15 cellular contexts compared by ENCODE assay signal in the genomic region with DNA sequence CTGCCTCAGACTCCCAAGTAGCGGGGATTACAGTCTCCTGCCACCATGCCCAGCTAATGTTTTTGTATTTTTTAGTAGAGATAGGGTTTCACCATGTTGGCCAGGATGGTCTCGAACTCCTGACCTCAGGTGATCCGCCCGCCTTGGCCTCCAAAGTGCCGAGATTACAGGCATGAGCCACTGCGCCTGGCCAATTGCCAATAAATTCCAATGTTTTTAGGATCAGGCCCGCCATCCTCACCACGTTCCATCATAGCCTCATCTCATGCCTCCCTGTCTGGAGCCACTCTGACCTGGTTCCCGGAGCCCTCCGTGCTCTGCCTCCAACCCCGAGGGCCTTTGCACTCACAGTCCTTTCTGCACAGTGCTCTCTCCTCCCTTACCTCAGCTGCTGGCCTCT.
DNase-seq lines count a peak whose midpoint lies in the region; FAIRE-seq and TF ChIP-seq lines count a peak whose summit lies in the region.
"Had no signal": no experiment of that assay in that cellular context is flagged by ENCODE, and none has a peak within 500 bp of the region (broad histone marks: within the 10 kb centered on the region; RNA-seq: fewer than 3 reads in every experiment).

No MANE protein-coding gene starts in this region.

- POLR2A ChIA-PET in H1 (lab: Charles Lee; ENCODE audit: partially characterized antibody) = no interaction called here

- no peak overlapping the region for H2BK5ac ChIP-seq in H1 (ENCODE audit: low read depth, low read length)

- peak overlapping the region; percentile 61; the same call in 1 of the 2 replicates for H2BK15ac ChIP-seq in H1 (ENCODE audit: low read length)

- no peak overlapping the region for H3K14ac ChIP-seq in H1 (ENCODE audit: insufficient read length)

- H4K91ac ChIP-seq in H1 (replicated peaks; ENCODE audit: insufficient read length, low read length) = peak overlapping the region; percentile 6

- H2BK120ac ChIP-seq in H1 (replicated peaks; ENCODE audit: low read depth, low read length) = no peak overlapping the region

- peak overlapping the region; percentile 34; the same call in 1 of the 2 replicates for H2AK5ac ChIP-seq in H1 (ENCODE audit: low read depth, low read length)

- peaks cover 20% of the 10 kb centered on the region for H3K4me1 ChIP-seq in astrocyte (ENCODE audit: insufficient read depth, low read length)
- H3K4me1 ChIP-seq in H1 (replicated peaks in 1 of 4; ENCODE audit: control insufficient read depth in 3 of 4, insufficient read depth in 4 of 4, low read length in 3 of 4) = peaks cover 4 to 19% (median 14%) of the 10 kb centered on the region in 4 experiments
- peaks cover 33% of the 10 kb centered on the region for H3K4me1 ChIP-seq in neural progenitor cell
- H3K4me1 ChIP-seq: Caco-2 had no signal

- no peaks in the 10 kb centered on the region for H3K79me2 ChIP-seq in astrocyte (ENCODE audit: insufficient read depth, low read length)
- no peaks in the 10 kb centered on the region for H3K79me2 ChIP-seq in H1 (ENCODE audit: control insufficient read depth in 1 of 2, insufficient read depth in 2 of 2, low read length in 2 of 2)
- H3K79me2 ChIP-seq in neural progenitor cell (ENCODE audit: low read depth) = no peaks in the 10 kb centered on the region

- peak overlapping the region; percentile 68; the same call in 1 of the 2 replicates for H2BK12ac ChIP-seq in H1 (ENCODE audit: low read depth, low read length)

- H3K27ac ChIP-seq in astrocyte (ENCODE audit: low read depth, low read length) (no peak overlapping the region), H1 (ENCODE audit: low read depth, low read length) (no peak overlapping the region), neural progenitor cell (no peak overlapping the region)
- H3K27ac ChIP-seq: C4-2B had no signal

- H3K27ac Mint-ChIP-seq in astrocyte (ENCODE audit: unreplicated experiment) (no peak overlapping the region), neural progenitor cell (peak overlapping the region; percentile 54)
- H3K27ac Mint-ChIP-seq: CD4-positive, CD25-positive, alpha-beta regulatory T cell; CD8-positive, alpha-beta T cell had no signal

- TF ChIP-seq CTCF in astrocyte (IDR thresholded peaks at IDR 0.05; ENCODE audit: insufficient read depth, low read depth, low read length) (no peak), H1 (IDR thresholded peaks at IDR 0.05; ENCODE audit: control extremely low read depth in 1 of 3, insufficient read depth in 1 of 3, low read depth in 1 of 3, low read length in 3 of 3) (no peak), neural progenitor cell (IDR thresholded peaks at IDR 0.05) (no peak)

- H3K27me3 ChIP-seq in astrocyte (ENCODE audit: insufficient read depth, low read length) (peaks cover 17% of the 10 kb centered on the region), H1 (replicated peaks in 1 of 4; ENCODE audit: control insufficient read depth in 3 of 4, extremely low read depth in 1 of 4, insufficient read depth in 3 of 4, low read length in 3 of 4) (no peaks in the 10 kb centered on the region), neural progenitor cell (no peaks in the 10 kb centered on the region)

- no peak overlapping the region for H3K18ac ChIP-seq in H1 (ENCODE audit: extremely low read depth, low read length)

- H3K23ac ChIP-seq in H1 (ENCODE audit: insufficient read length) = no peak overlapping the region

- H3K36me3 ChIP-seq in astrocyte (ENCODE audit: insufficient read depth, low read length) (no peaks in the 10 kb centered on the region), H1 (ENCODE audit: control insufficient read depth in 2 of 4, insufficient read depth in 4 of 4, low read length in 3 of 4) (no peaks in the 10 kb centered on the region), neural progenitor cell (no peaks in the 10 kb centered on the region)

- H4K20me1 ChIP-seq in astrocyte (ENCODE audit: insufficient read depth, low read length) (no peaks in the 10 kb centered on the region), H1 (replicated peaks in 1 of 2; ENCODE audit: control insufficient read depth in 1 of 2, insufficient read depth in 2 of 2, low read length in 2 of 2) (no peaks in the 10 kb centered on the region), neural progenitor cell (ENCODE audit: low read depth) (peaks cover 10% of the 10 kb centered on the region)

- no peak overlapping the region for H2BK20ac ChIP-seq in H1 (ENCODE audit: low read length)

- peak; percentile 40 for DNase-seq in NCI-H82 (lab: John Stamatoyannopoulos, UW)
- no peak for DNase-seq in NCI-H82 treated with DMSO at 0.1 percent for 48 hours (lab: John Stamatoyannopoulos, UW; ENCODE audit: unreplicated experiment)
- DNase-seq in astrocyte (ENCODE audit: low read depth) = no peak
- DNase-seq in H1 (ENCODE audit: low read depth in 1 of 2, low spot score in 2 of 2) = no peak
- no peak for DNase-seq in neural progenitor cell (ENCODE audit: low spot score)
- no peak for DNase-seq in C1 segment of cervical spinal cord (lab: John Stamatoyannopoulos, UW)
- DNase-seq in SKM-1 treated with dmso at 0.1 percent for 144 hours (lab: John Stamatoyannopoulos, UW; ENCODE audit: unreplicated experiment) = no peak
- DNase-seq: CD4-positive, CD25-positive, alpha-beta regulatory T cell; CD8-positive, alpha-beta T cell; DND-41; GOT3 had no signal

- no peak overlapping the region for H4K8ac ChIP-seq in H1 (ENCODE audit: extremely low read depth, insufficient read depth, low read length)

- no peak overlapping the region for H3K56ac ChIP-seq in H1 (replicated peaks; ENCODE audit: insufficient read length, low read depth, low read length)

- no peak overlapping the region for H4K5ac ChIP-seq in H1 (ENCODE audit: insufficient read length, low read depth, low read length)

- H3K23me2 ChIP-seq in H1 (ENCODE audit: low read depth, low read length) = no peaks in the 10 kb centered on the region; the same call in 1 of the 2 replicates

- peak overlapping the region; percentile 64 for H3K4me3 Mint-ChIP-seq in astrocyte (ENCODE audit: unreplicated experiment)
- peak overlapping the region; percentile 38 for H3K4me3 Mint-ChIP-seq in neural progenitor cell
- H3K4me3 Mint-ChIP-seq: CD4-positive, CD25-positive, alpha-beta regulatory T cell; CD8-positive, alpha-beta T cell had no signal

- H3K36me3 Mint-ChIP-seq in astrocyte (ENCODE audit: low read depth, unreplicated experiment) (no peaks in the 10 kb centered on the region), neural progenitor cell (no peaks in the 10 kb centered on the region)
- H3K36me3 Mint-ChIP-seq: CD4-positive, CD25-positive, alpha-beta regulatory T cell; CD8-positive, alpha-beta T cell had no signal

- CTCF ChIA-PET in H1 (lab: Charles Lee; ENCODE audit: partially characterized antibody) = interaction anchor here (1.0 to 3.1 kb wide), 8 partner anchors 9 to 359 kb away, joined by 3 to 17 read pairs (median 4); no protein-coding TSS in a partner anchor

- H3K4me1 Mint-ChIP-seq in astrocyte (ENCODE audit: low read depth, unreplicated experiment) (peaks cover 7% of the 10 kb centered on the region), neural progenitor cell (peaks cover 60% of the 10 kb centered on the region)
- H3K4me1 Mint-ChIP-seq: CD4-positive, CD25-positive, alpha-beta regulatory T cell had no signal

- H3K9ac ChIP-seq in astrocyte (ENCODE audit: low read length) = no peak overlapping the region
- H3K9ac ChIP-seq in H1 (replicated peaks in 1 of 4; ENCODE audit: extremely low read depth in 1 of 4, low read depth in 3 of 4, low read length in 3 of 4) = no peak overlapping the region
- no peak overlapping the region for H3K9ac ChIP-seq in neural progenitor cell

- WGBS in H1 (ENCODE audit: extremely low coverage in 1 of 2, insufficient coverage in 1 of 2, insufficient read length in 1 of 2, insufficient replicate concordance in 2 of 2, low coverage in 1 of 2, low lambda C conversion rate in 2 of 2, missing lambda C conversion rate in 1 of 2), 2 experiments = 89% methylated on average over 11 of the region's 11 CpGs; no CpG with 5 or more reads in 1 of the 2 experiments

- H3K27me3 Mint-ChIP-seq in astrocyte (ENCODE audit: low read depth, unreplicated experiment) (peaks cover 29% of the 10 kb centered on the region), neural progenitor cell (ENCODE audit: insufficient read depth, low read depth) (peaks cover 28% of the 10 kb centered on the region)

- peaks cover 15% of the 10 kb centered on the region for H3F3A ChIP-seq in neural progenitor cell (ENCODE audit: low read depth)

- H3K9me3 ChIP-seq in astrocyte (ENCODE audit: insufficient read depth, low read depth, low read length) (no peaks in the 10 kb centered on the region), H1 (ENCODE audit: insufficient read depth in 2 of 2, low read depth in 1 of 2, low read length in 1 of 2) (no peaks in the 10 kb centered on the region), neural progenitor cell (ENCODE audit: low read depth) (no peaks in the 10 kb centered on the region)
- H3K9me3 ChIP-seq: Caco-2 had no signal

- no peak for TF ChIP-seq RAD21 in H1 (IDR thresholded peaks at IDR 0.05 in 1 of 2, conservative IDR thresholded peaks at IDR 0.05 in 1 of 2; ENCODE audit: low read depth in 2 of 2, low read length in 2 of 2)

- no peak for TF ChIP-seq POLR2A in H1 (IDR thresholded peaks at IDR 0.05; ENCODE audit: control extremely low read depth in 1 of 2, low read depth in 2 of 2, low read length in 2 of 2)

- H3K79me1 ChIP-seq in H1 (ENCODE audit: low read depth, low read length) = no peaks in the 10 kb centered on the region

- H3K4ac ChIP-seq in H1 (replicated peaks; ENCODE audit: insufficient read length, low read depth, low read length) = no peak overlapping the region

- no peak for FAIRE-seq in astrocyte (lab: Jason Lieb, UNC)
- no peak for FAIRE-seq in H1 (lab: Jason Lieb, UNC)
- FAIRE-seq: G401.6, GM12892 had no signal

- H3K4me2 ChIP-seq in astrocyte (ENCODE audit: low read length) = no peak overlapping the region
- no peak overlapping the region for H3K4me2 ChIP-seq in H1 (ENCODE audit: insufficient read depth in 1 of 2, low read depth in 2 of 2, low read length in 2 of 2)
- no peak overlapping the region for H3K4me2 ChIP-seq in neural progenitor cell

- H3K4me3 ChIP-seq in astrocyte (ENCODE audit: insufficient read depth, low read depth, low read length) (no peak overlapping the region), H1 (ENCODE audit: extremely low read depth in 1 of 4, insufficient read depth in 2 of 4, low read depth in 3 of 4, low read length in 4 of 4) (no peak overlapping the region), neural progenitor cell (no peak overlapping the region)

- H3K9me3 Mint-ChIP-seq in astrocyte (ENCODE audit: unreplicated experiment) (no peaks in the 10 kb centered on the region), neural progenitor cell (no peaks in the 10 kb centered on the region)
- H3K9me3 Mint-ChIP-seq: CD4-positive, CD25-positive, alpha-beta regulatory T cell; CD8-positive, alpha-beta T cell had no signal

- TF ChIP-seq EP300 in H1 (IDR thresholded peaks at IDR 0.05; ENCODE audit: borderline replicate concordance in 1 of 2, low read depth in 2 of 2, low read length in 2 of 2) = no peak

- H2AFZ ChIP-seq in astrocyte (ENCODE audit: low read depth, low read length) = no peak overlapping the region
- H2AFZ ChIP-seq in H1 (ENCODE audit: low read length) = no peak overlapping the region
- H2AFZ ChIP-seq in neural progenitor cell (replicated peaks) = no peak overlapping the region

TF ChIP-seq in H1, 55 proteins besides CTCF, POLR2A, EP300 and RAD21 (continues in another document):
- no peak for TF ChIP-seq TAF7 (optimal IDR thresholded peaks at IDR 0.05; ENCODE audit: borderline replicate concordance, low read depth, low read length)
- no peak for TF ChIP-seq EGR1 (IDR thresholded peaks at IDR 0.05; ENCODE audit: borderline replicate concordance, low read depth, low read length)
